Comparison of ENCODE assay signal across 23 cellular contexts in genomic region chr14:63960926-63961567, GRCh38.
DNase-seq lines count a peak whose midpoint lies in the region; ATAC-seq, FAIRE-seq and TF ChIP-seq lines count a peak whose summit lies in the region.
"Had no signal": no experiment of that assay in that cellular context is flagged by ENCODE, and none has a peak within 500 bp of the region (broad histone marks: within the 10 kb centered on the region; RNA-seq: fewer than 3 reads in every experiment).

No MANE protein-coding gene starts in this region.

- H3K4me3 ChIP-seq in AG04449 (ENCODE audit: low read depth, low read length) (no peak overlapping the region), astrocyte of the spinal cord (ENCODE audit: low read depth, low read length) (no peak overlapping the region)
- H3K4me3 ChIP-seq: coronary artery, skin epidermis, upper lobe of right lung had no signal

- in situ Hi-C loops in astrocyte of the spinal cord (cut with HindIII; ENCODE audit: low sequenced_read_pairs) = no loop called here
- in situ Hi-C loops in ACHN (cut with HindIII; ENCODE audit: low pct_ligation_motif_present, low pct_unique_long_range_greater_than_20kb, low sequenced_read_pairs) = no loop called here

- no peak for TF ChIP-seq CTCF in AG04449 (IDR thresholded peaks at IDR 0.05; ENCODE audit: insufficient read depth, low read length, missing control alignments)
- no peak for TF ChIP-seq CTCF in astrocyte of the spinal cord (IDR thresholded peaks at IDR 0.05; ENCODE audit: low read depth, low read length)

- ATAC-seq in GM21825 (IDR thresholded peaks at IDR 0.05; ENCODE audit: unreplicated experiment) = no peak
- ATAC-seq: left cardiac atrium, upper lobe of right lung had no signal

- peak; percentile 99 for FAIRE-seq in HTR-8/SVneo (lab: Jason Lieb, UNC)
- FAIRE-seq: bronchial epithelial cell had no signal

- CTCF ChIA-PET in AG04449 (lab: Yijun Ruan, JAX) = no interaction called here

- DNase-seq in AG04449 (ENCODE audit: low read depth, low spot score) (peak; percentile 54), HTR-8/SVneo (ENCODE audit: insufficient read length, low spot score) (no peak), astrocyte of the spinal cord (ENCODE audit: low read depth, low spot score) (peak; percentile 48), glomerular visceral epithelial cell (ENCODE audit: extremely low spot score) (peak; percentile 1), COR-L47 (lab: John Stamatoyannopoulos, UW) (no peak), epidermal melanocyte (ENCODE audit: insufficient read length, low spot score) (no peak), ACHN (no peak)
- DNase-seq: activated CD4-positive, alpha-beta memory T cell treated with anti-CD3 and anti-CD28 coated beads, Interleukin-2, amount 10 ng/mL, durations not matched to agents 7 days and 5 days; activated CD4-positive, CD25-positive, alpha-beta regulatory T cell treated with anti-CD3 and anti-CD28 coated beads, Interleukin-2, amount 50 U/mL, for 72 hours; activated effector memory CD4-positive, alpha-beta T cell treated with anti-CD3 and anti-CD28 coated beads, Interleukin-2, amount 50 U/mL, for 16 hours; head of caudate nucleus; left cardiac atrium; naive B cell; NCI-H1930; NCI-H226; Right ventricle myocardium superior; stimulated activated CD4-positive, alpha-beta T cell treated with anti-CD3 and anti-CD28 coated beads, Interleukin-1b, Interleukin-23, amount 100 ng/mL, for 48 hours; substantia nigra; upper lobe of right lung had no signal

- POLR2A ChIA-PET in AG04449 (lab: Yijun Ruan, JAX) = no interaction called here

Comparison
In these comparisons a context has a peak if more than half of its experiments do, and no peak if none do; other contexts are left out.
1. DNase-seq: peak in AG04449 (single experiment), astrocyte of the spinal cord (single experiment) and glomerular visceral epithelial cell (single experiment); none in HTR-8/SVneo (single experiment), COR-L47 (single experiment), epidermal melanocyte (single experiment) and ACHN (single experiment).